Comparison of ENCODE assay signal across 9 cellular contexts in genomic region chr3:143617050-143617449, GRCh38.
"Had no signal": no experiment of that assay in that cellular context is flagged by ENCODE, and none has a peak within 500 bp of the region (broad histone marks: within the 10 kb centered on the region; RNA-seq: fewer than 3 reads in every experiment).

No MANE protein-coding gene starts in this region.

- H3K9me3 Mint-ChIP-seq: IgD-negative memory B cell had no signal

- H3K27ac ChIP-seq: HL-60 had no signal

- ATAC-seq: GM23338, HepG2 had no signal

- H3K4me2 ChIP-seq: GM23338 had no signal

- H2AFZ ChIP-seq: GM23338 had no signal

- H3K27me3 Mint-ChIP-seq: IgD-negative memory B cell had no signal

- H3K4me1 Mint-ChIP-seq: GM23338, H9, IgD-negative memory B cell had no signal

- H3K4me3 ChIP-seq: GM23338 had no signal

- H3K4me3 Mint-ChIP-seq: GM23338, H9, IgD-negative memory B cell had no signal

- H3K27ac Mint-ChIP-seq: GM23338, H9 had no signal

- DNase-seq: H9, HCEC 1CT, KG1 had no signal

- FAIRE-seq: H1, H54, HepG2 had no signal
